11 cellular contexts compared by ENCODE assay signal in the genomic region with DNA sequence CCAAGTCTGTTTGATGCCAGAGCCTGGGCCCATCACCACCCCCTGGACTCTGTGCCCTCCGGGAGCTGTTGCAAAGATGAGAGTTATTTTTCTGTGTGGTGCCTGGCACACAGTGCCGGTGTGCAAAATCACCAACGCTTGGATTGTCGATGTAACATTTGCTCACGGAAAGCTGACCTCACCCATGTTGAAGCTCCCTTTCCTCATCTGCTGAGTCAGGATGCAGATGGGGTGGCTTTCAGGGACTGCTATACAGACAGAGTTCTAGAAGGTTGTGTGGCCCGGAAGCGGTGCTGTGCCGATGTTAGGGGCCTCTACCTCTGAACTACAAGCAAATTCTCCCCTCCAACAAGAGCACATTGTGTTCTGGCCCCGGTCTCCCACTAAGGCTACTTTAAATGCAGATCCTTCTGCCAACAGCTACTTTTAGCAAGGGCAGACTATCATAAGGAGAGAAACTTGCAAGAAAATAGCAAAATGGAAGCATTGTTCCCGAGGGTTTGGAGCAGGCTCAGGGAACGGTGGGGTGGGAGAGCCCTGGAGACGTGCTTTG. TPM values are rescaled to one million over a fixed set of nuclear protein-coding genes. Genes with fewer than 3 reads are reported as not detected.
DNase-seq lines count a peak whose midpoint lies in the region; ATAC-seq and TF ChIP-seq lines count a peak whose summit lies in the region.
"Had no signal": no experiment of that assay in that cellular context is flagged by ENCODE, and none has a peak within 500 bp of the region (broad histone marks: within the 10 kb centered on the region; RNA-seq: fewer than 3 reads in every experiment).

No MANE protein-coding gene starts in this region.

- H3K27me3 ChIP-seq in prostate gland (replicated peaks; ENCODE audit: insufficient read depth): no peaks in the 10 kb centered on the region

- peak overlapping the region; percentile 28 for H3K27ac ChIP-seq in prostate gland

- H3K9me3 ChIP-seq in prostate gland: no peaks in the 10 kb centered on the region

- TF ChIP-seq CTCF in prostate gland (IDR thresholded peaks at IDR 0.05): no peak

- 24% methylated on average over 12 of the region's 12 CpGs for WGBS in prostate gland

- H3K4me3 ChIP-seq in prostate gland: no peak overlapping the region

- H3K36me3 ChIP-seq in prostate gland: no peaks in the 10 kb centered on the region

- no peak for ATAC-seq in GM21825 (IDR thresholded peaks at IDR 0.05; ENCODE audit: unreplicated experiment)
- ATAC-seq in HG02678 (IDR thresholded peaks at IDR 0.05; ENCODE audit: unreplicated experiment): no peak

- no peak for TF ChIP-seq POLR2A in prostate gland (IDR thresholded peaks at IDR 0.05)

- H3K4me1 ChIP-seq in prostate gland (replicated peaks): peaks cover 2% of the 10 kb centered on the region

- DNase-seq in C1 segment of cervical spinal cord (lab: John Stamatoyannopoulos, UW): peak in 11 of 14 donors; percentile 2 to 53 (median 31)
- peak in 50 of 58 donors; percentile 5 to 86 (median 45) for DNase-seq in anterior cingulate cortex (lab: John Stamatoyannopoulos, UW)
- peak; percentile 21 for DNase-seq in foreskin melanocyte
- DNase-seq in prostate gland (ENCODE audit: low spot score): no peak
- DNase-seq in GM19240 (ENCODE audit: insufficient read length, low spot score): no peak
- no peak for DNase-seq in dermis blood vessel endothelial cell
- DNase-seq: activated naive CD4-positive, alpha-beta T cell treated with Interleukin-2 at 50 U/mL for 16 hours; SIG-M5 had no signal

- intact Hi-C loops in prostate gland (cut with DNase I): no loop called here

RNA-seq across cellular contexts. Expression of a gene that starts 34.0 kb away (rescaled TPM):
- 10 to 100 TPM; 30.0 to 31.0 TPM for total RNA-seq in prostate gland
- not detected in 2 replicates for total RNA-seq in dermis blood vessel endothelial cell
- total RNA-seq: endothelial cell of umbilical vein had no signal

Comparison
In these comparisons a context has a peak if more than half of its experiments do, and no peak if none do; other contexts are left out.
1. DNase-seq: peak in C1 segment of cervical spinal cord (11 of 14), anterior cingulate cortex (50 of 58) and foreskin melanocyte (single experiment); none in prostate gland (single experiment), GM19240 (single experiment) and dermis blood vessel endothelial cell (single experiment).
2. RNA of a gene that starts 34.0 kb away (total RNA-seq): 30.0 to 31.0 TPM in prostate gland; not detected in dermis blood vessel endothelial cell; every median in the first group is over 10 times any median in the second.